Comparison of ENCODE assay signal across 24 cellular contexts in the genomic region with DNA sequence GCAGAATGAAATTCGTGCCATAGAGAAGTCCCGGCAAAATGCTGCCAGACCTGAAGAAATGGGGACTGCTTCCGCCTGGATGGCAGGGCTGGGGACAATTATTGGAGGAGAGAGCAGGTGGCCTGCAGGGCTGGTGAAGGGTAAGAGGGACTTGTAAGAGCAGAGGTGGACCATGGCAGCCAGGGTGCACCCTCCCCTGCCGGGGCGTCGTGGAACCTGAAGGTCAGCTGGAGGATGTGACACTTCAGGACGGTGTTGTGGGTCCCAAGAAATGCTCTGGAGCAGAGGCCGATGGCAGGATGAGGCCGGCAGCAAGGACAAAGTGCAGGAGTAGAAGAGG. TPM values are rescaled to one million over a fixed set of nuclear protein-coding genes. Genes with fewer than 3 reads are reported as not detected.
A peak's percentile ranks its signal among the peaks of the same experiment; 100 is the strongest.
DNase-seq lines count a peak whose midpoint lies in the region; ATAC-seq and TF ChIP-seq lines count a peak whose summit lies in the region.
"Had no signal": no experiment of that assay in that cellular context is flagged by ENCODE, and none has a peak within 500 bp of the region (broad histone marks: within the 10 kb centered on the region; RNA-seq: fewer than 3 reads in every experiment).

No MANE protein-coding gene starts in this region.

- peaks cover 10 to 35% (median 24%) of the 10 kb centered on the region in 10 experiments; a peak in 19 of 20 replicates for H3K4me1 ChIP-seq in BLaER1 treated with 17β-estradiol and CSF1 and Interleukin-3, amounts not matched to agents 10 nM and 100 nM
- H3K4me1 ChIP-seq in SJSA1 (replicated peaks) (peaks cover 23% of the 10 kb centered on the region), foreskin keratinocyte (peaks cover 36% of the 10 kb centered on the region)
- H3K4me1 ChIP-seq: testis had no signal

- no peak for TF ChIP-seq POLR2A in lower leg skin (IDR thresholded peaks at IDR 0.05)

- H3K4me2 ChIP-seq in BLaER1 treated with 17β-estradiol and CSF1 and Interleukin-3, amounts not matched to agents 10 nM and 100 nM = peak overlapping the region; percentile 26 to 67 (median 55); a peak in 20 of 22 replicates

- H3K9ac ChIP-seq in BLaER1 treated with 17β-estradiol and CSF1 and Interleukin-3, amounts not matched to agents 10 nM and 100 nM = no peak overlapping the region

- WGBS in lower leg skin, 2 donors = 47 to 51% methylated on average over 9 of the region's 9 CpGs

- no peak for ATAC-seq in foreskin keratinocyte
- no peak for ATAC-seq in GM21390 (IDR thresholded peaks at IDR 0.05; ENCODE audit: unreplicated experiment)

- no peak for TF ChIP-seq CTCF in foreskin keratinocyte (conservative IDR thresholded peaks at IDR 0.05)
- no peak for TF ChIP-seq CTCF in lower leg skin (IDR thresholded peaks at IDR 0.05)

- H3K9me3 ChIP-seq in BLaER1 treated with 17β-estradiol and CSF1 and Interleukin-3, amounts not matched to agents 10 nM and 100 nM (replicated peaks in 1 of 11) = peaks cover 2 to 17% (median 6%) of the 10 kb centered on the region in 11 experiments; a peak in 12 of 22 replicates
- no peaks in the 10 kb centered on the region for H3K9me3 ChIP-seq in SJSA1 (replicated peaks)
- H3K9me3 ChIP-seq: testis had no signal

- no peaks in the 10 kb centered on the region for H3K36me3 ChIP-seq in BLaER1 treated with 17β-estradiol and CSF1 and Interleukin-3, amounts not matched to agents 10 nM and 100 nM
- no peaks in the 10 kb centered on the region for H3K36me3 ChIP-seq in SJSA1
- H3K36me3 ChIP-seq: cardiac muscle cell had no signal

- H3K27ac ChIP-seq in BLaER1 treated with 17β-estradiol and CSF1 and Interleukin-3, amounts not matched to agents 10 nM and 100 nM = no peak overlapping the region
- H3K27ac ChIP-seq in SJSA1 (peak overlapping the region; percentile 64), foreskin keratinocyte (peak overlapping the region; percentile 80), skin epidermis (peak overlapping the region in 16 of 21 experiments; percentile 3 to 78 (median 60))
- H3K27ac ChIP-seq: cardiac muscle cell, SK-N-MC, testis had no signal

- no peaks in the 10 kb centered on the region for H4K20me1 ChIP-seq in BLaER1 treated with 17β-estradiol and CSF1 and Interleukin-3, amounts not matched to agents 10 nM and 100 nM

- H3K4me3 ChIP-seq in BLaER1 treated with 17β-estradiol and CSF1 and Interleukin-3, amounts not matched to agents 10 nM and 100 nM = no peak overlapping the region
- H3K4me3 ChIP-seq in SJSA1 (no peak overlapping the region), skin epidermis (no peak overlapping the region), lower leg skin (ENCODE audit: low read depth, poor library complexity, severe bottlenecking) (no peak overlapping the region)
- H3K4me3 ChIP-seq: cardiac muscle cell, SK-N-MC had no signal

- H3K27me3 ChIP-seq in BLaER1 treated with 17β-estradiol and CSF1 and Interleukin-3, amounts not matched to agents 10 nM and 100 nM = peaks cover 11 to 32% (median 25%) of the 10 kb centered on the region in 11 experiments
- no peaks in the 10 kb centered on the region for H3K27me3 ChIP-seq in SJSA1 (replicated peaks)
- no peaks in the 10 kb centered on the region for H3K27me3 ChIP-seq in foreskin keratinocyte
- H3K27me3 ChIP-seq: testis had no signal

- intact Hi-C loops in lower leg skin (cut with DNase I; ENCODE audit: low total_unique reads) = no loop called here

- no peak for DNase-seq in SJSA1 (ENCODE audit: low read depth in 1 of 2, low spot score in 2 of 2)
- DNase-seq in foreskin keratinocyte = no peak
- no peak for DNase-seq in NCI-H2227 (lab: John Stamatoyannopoulos, UW; ENCODE audit: unreplicated experiment)
- no peak for DNase-seq in NCI-H1417 (lab: John Stamatoyannopoulos, UW)
- DNase-seq in lower leg skin (ENCODE audit: low spot score in 2 of 2) = no peak
- DNase-seq: activated CD4-positive, CD25-positive, alpha-beta regulatory T cell treated with anti-CD3 and anti-CD28 coated beads, Interleukin-2, amount 50 U/mL, for 72 hours; activated naive CD8-positive, alpha-beta T cell treated with anti-CD3 and anti-CD28 coated beads, Interleukin-2, amount 10 ng/mL, durations not matched to agents 7 days and 5 days; CD4-positive, alpha-beta memory T cell; DND-41; H9; MV-4-11; NCI-H2081 treated with DMSO at 0.1 percent for 48 hours; NCI-H526 treated with DMSO at 0.1 percent for 48 hours; small intestine; testis had no signal

RNA-seq across cellular contexts. Expression of a gene that starts 40.3 kb away (rescaled TPM):
- 0.47 and 1.7 TPM in 2 replicates for total RNA-seq in SJSA1 (2014; rRNA removed; shearing (Covaris generic))
- total RNA-seq in foreskin keratinocyte (33.2 and 40.9 TPM in 2 replicates), lower leg skin (10 to 100 TPM; 61.0 to 88.1 (median 68.2) TPM)
- 18.9 and 23.8 TPM in 2 replicates for polyA plus RNA-seq in foreskin keratinocyte
- total RNA-seq: activated T-helper 1 cell treated with anti-CD3 and anti-CD28 coated beads, Interleukin-12 subunit alpha, Interleukin-12 subunit beta, Interleukin-2, Interleukin-4 antibody, amounts not matched to agents 30 ng/mL and 10 ng/mL and 1 ng/mL, durations not matched to agents 14 hours and 24 hours and 36 hours; myocyte had no signal
- polyA plus RNA-seq: AG04450, IgD-negative memory B cell had no signal

Comparison
In these comparisons a context has a peak if more than half of its experiments do, and no peak if none do; other contexts are left out.
1. H3K27ac ChIP-seq: peak in SJSA1 (single experiment), foreskin keratinocyte (single experiment) and skin epidermis (16 of 21); none in BLaER1 treated with 17β-estradiol and CSF1 and Interleukin-3, amounts not matched to agents 10 nM and 100 nM (0 of 11).
2. RNA of a gene that starts 40.3 kb away (total RNA-seq): 61.0 to 88.1 TPM in lower leg skin and 33.2 to 40.9 TPM in foreskin keratinocyte; 0.47 to 1.7 TPM in SJSA1; every median in the first group is over 10 times any median in the second.